Comparison of ENCODE assay signal across 37 cellular contexts in genomic region chr4:139547979-139548378, GRCh38.
"Had no signal": no experiment of that assay in that cellular context is flagged by ENCODE, and none has a peak within 500 bp of the region (broad histone marks: within the 10 kb centered on the region; RNA-seq: fewer than 3 reads in every experiment).

No MANE protein-coding gene starts in this region.

- H3K27ac Mint-ChIP-seq: activated CD4-positive, alpha-beta memory T cell treated with anti-CD3 and anti-CD28 coated beads, Interleukin-2, amount 10 ng/mL, durations not matched to agents 7 days and 5 days; activated CD4-positive, alpha-beta T cell treated with anti-CD3 and anti-CD28 coated beads for 36 hours; activated CD4-positive, alpha-beta T cell treated with anti-CD3 and anti-CD28 coated beads, Interleukin-2, amount 10 ng/mL, durations not matched to agents 7 days and 5 days; activated CD8-positive, alpha-beta memory T cell treated with anti-CD3 and anti-CD28 coated beads, Interleukin-2, amount 10 ng/mL, durations not matched to agents 7 days and 5 days; activated CD8-positive, alpha-beta T cell treated with anti-CD3 and anti-CD28 coated beads, Interleukin-2, amount 10 ng/mL, durations not matched to agents 7 days and 5 days; activated naive CD4-positive, alpha-beta T cell treated with anti-CD3 and anti-CD28 coated beads, Interleukin-2, amount 10 ng/mL, durations not matched to agents 7 days and 5 days; activated naive CD4-positive, alpha-beta T cell treated with anti-CD3 and anti-CD28 coated beads, Interleukin-2, amount 50 U/mL, for 24 hours; activated naive CD8-positive, alpha-beta T cell; activated naive CD8-positive, alpha-beta T cell treated with anti-CD3 and anti-CD28 coated beads, Interleukin-2, amount 10 ng/mL, durations not matched to agents 7 days and 5 days; activated naive CD8-positive, alpha-beta T cell treated with anti-CD3 and anti-CD28 coated beads, Interleukin-2, amount 50 U/mL, for 24 hours; activated T-cell treated with anti-CD3 and anti-CD28 coated beads, Interleukin-2, amount 50 U/mL, for 24 hours; activated T-helper 2 cell treated with anti-CD3 and anti-CD28 coated beads, Interferon-gamma antibody, Interleukin-2, Interleukin-4, amounts not matched to agents 10 μg/mL and 5 μg/mL and 100 μg/mL, durations not matched to agents 14 hours and 24 hours and 36 hours; brain; T-helper 1 cell treated with Interleukin-12 subunit alpha and Interleukin-12 subunit beta and Interleukin-4 antibody, amounts not matched to agents 30 μg/mL and 1 μg/mL, for 36 hours; T-helper 2 cell treated with Interferon-gamma antibody and Interleukin-4, amounts not matched to agents 5 μg/mL and 100 μg/mL, for 36 hours; WTC11 had no signal

- H3K27me3 ChIP-seq: ascending aorta, cardiac muscle cell had no signal

- H3K27me3 Mint-ChIP-seq: activated CD4-positive, alpha-beta memory T cell treated with anti-CD3 and anti-CD28 coated beads, Interleukin-2, amount 10 ng/mL, durations not matched to agents 7 days and 5 days; activated CD4-positive, alpha-beta T cell treated with anti-CD3 and anti-CD28 coated beads for 36 hours; activated CD4-positive, alpha-beta T cell treated with anti-CD3 and anti-CD28 coated beads, Interleukin-2, amount 10 ng/mL, durations not matched to agents 7 days and 5 days; activated CD8-positive, alpha-beta memory T cell treated with anti-CD3 and anti-CD28 coated beads, Interleukin-2, amount 10 ng/mL, durations not matched to agents 7 days and 5 days; activated naive CD4-positive, alpha-beta T cell treated with anti-CD3 and anti-CD28 coated beads, Interleukin-2, amount 50 U/mL, for 24 hours; activated naive CD8-positive, alpha-beta T cell treated with anti-CD3 and anti-CD28 coated beads, Interleukin-2, amount 10 ng/mL, durations not matched to agents 7 days and 5 days; activated naive CD8-positive, alpha-beta T cell treated with anti-CD3 and anti-CD28 coated beads, Interleukin-2, amount 50 U/mL, for 24 hours; activated T-cell treated with anti-CD3 and anti-CD28 coated beads, Interleukin-2, amount 50 U/mL, for 24 hours; central memory CD8-positive, alpha-beta T cell had no signal

- H3K36me3 ChIP-seq: cardiac muscle cell, WERI-Rb-1 had no signal

- H3K4me3 ChIP-seq: ascending aorta, cardiac muscle cell had no signal

- H3K9me3 Mint-ChIP-seq: activated CD4-positive, alpha-beta memory T cell treated with anti-CD3 and anti-CD28 coated beads, Interleukin-2, amount 10 ng/mL, durations not matched to agents 7 days and 5 days; activated CD4-positive, alpha-beta T cell treated with anti-CD3 and anti-CD28 coated beads, Interleukin-2, amount 10 ng/mL, durations not matched to agents 7 days and 5 days; activated naive CD4-positive, alpha-beta T cell treated with anti-CD3 and anti-CD28 coated beads, Interleukin-2, amount 10 ng/mL, durations not matched to agents 7 days and 5 days; activated naive CD4-positive, alpha-beta T cell treated with anti-CD3 and anti-CD28 coated beads, Interleukin-2, amount 50 U/mL, for 24 hours; activated naive CD8-positive, alpha-beta T cell treated with anti-CD3 and anti-CD28 coated beads, Interleukin-2, amount 10 ng/mL, durations not matched to agents 7 days and 5 days; activated naive CD8-positive, alpha-beta T cell treated with anti-CD3 and anti-CD28 coated beads, Interleukin-2, amount 50 U/mL, for 24 hours; activated T-cell treated with anti-CD3 and anti-CD28 coated beads, Interleukin-2, amount 50 U/mL, for 24 hours; activated T-helper 2 cell treated with anti-CD3 and anti-CD28 coated beads, Interferon-gamma antibody, Interleukin-2, Interleukin-4, amounts not matched to agents 10 μg/mL and 5 μg/mL and 100 μg/mL, durations not matched to agents 14 hours and 24 hours and 36 hours; central memory CD8-positive, alpha-beta T cell; T-helper 1 cell treated with Interleukin-12 subunit alpha and Interleukin-12 subunit beta and Interleukin-4 antibody, amounts not matched to agents 30 μg/mL and 1 μg/mL, for 36 hours; T-helper 2 cell treated with Interferon-gamma antibody and Interleukin-4, amounts not matched to agents 5 μg/mL and 100 μg/mL, for 36 hours; WTC11 had no signal

- H3K4me3 Mint-ChIP-seq: activated CD4-positive, alpha-beta memory T cell treated with anti-CD3 and anti-CD28 coated beads, Interleukin-2, amount 10 ng/mL, durations not matched to agents 7 days and 5 days; activated CD4-positive, alpha-beta T cell treated with anti-CD3 and anti-CD28 coated beads for 36 hours; activated CD4-positive, alpha-beta T cell treated with anti-CD3 and anti-CD28 coated beads, Interleukin-2, amount 10 ng/mL, durations not matched to agents 7 days and 5 days; activated CD8-positive, alpha-beta memory T cell treated with anti-CD3 and anti-CD28 coated beads, Interleukin-2, amount 10 ng/mL, durations not matched to agents 7 days and 5 days; activated CD8-positive, alpha-beta T cell treated with anti-CD3 and anti-CD28 coated beads, Interleukin-2, amount 10 ng/mL, durations not matched to agents 7 days and 5 days; activated naive CD4-positive, alpha-beta T cell treated with anti-CD3 and anti-CD28 coated beads, Interleukin-2, amount 10 ng/mL, durations not matched to agents 7 days and 5 days; activated naive CD4-positive, alpha-beta T cell treated with anti-CD3 and anti-CD28 coated beads, Interleukin-2, amount 50 U/mL, for 24 hours; activated naive CD8-positive, alpha-beta T cell; activated naive CD8-positive, alpha-beta T cell treated with anti-CD3 and anti-CD28 coated beads, Interleukin-2, amount 10 ng/mL, durations not matched to agents 7 days and 5 days; activated naive CD8-positive, alpha-beta T cell treated with anti-CD3 and anti-CD28 coated beads, Interleukin-2, amount 50 U/mL, for 24 hours; activated T-cell treated with anti-CD3 and anti-CD28 coated beads, Interleukin-2, amount 50 U/mL, for 24 hours; brain; central memory CD8-positive, alpha-beta T cell; T-helper 1 cell treated with Interleukin-12 subunit alpha and Interleukin-12 subunit beta and Interleukin-4 antibody, amounts not matched to agents 30 μg/mL and 1 μg/mL, for 36 hours; T-helper 2 cell treated with Interferon-gamma antibody and Interleukin-4, amounts not matched to agents 5 μg/mL and 100 μg/mL, for 36 hours; WTC11 had no signal

- H3K36me3 Mint-ChIP-seq: activated naive CD4-positive, alpha-beta T cell treated with anti-CD3 and anti-CD28 coated beads, Interleukin-2, amount 10 ng/mL, durations not matched to agents 7 days and 5 days; WTC11 had no signal

- DNase-seq: activated CD4-positive, alpha-beta memory T cell treated with anti-CD3 and anti-CD28 coated beads, Interleukin-2, amount 10 ng/mL, durations not matched to agents 7 days and 5 days; activated CD4-positive, alpha-beta T cell treated with anti-CD3 and anti-CD28 coated beads for 1 hour; activated CD4-positive, alpha-beta T cell treated with anti-CD3 and anti-CD28 coated beads for 36 hours; activated CD4-positive, alpha-beta T cell treated with anti-CD3 and anti-CD28 coated beads for 48 hours; activated CD4-positive, alpha-beta T cell treated with anti-CD3 and anti-CD28 coated beads, Interleukin-2, amount 10 ng/mL, durations not matched to agents 7 days and 5 days; activated CD4-positive, alpha-beta T cell treated with anti-CD3 and anti-CD28 coated beads, Interleukin-2, amount 50 U/mL, for 48 hours; activated CD4-positive, CD25-positive, alpha-beta regulatory T cell; activated CD8-positive, alpha-beta memory T cell treated with anti-CD3 and anti-CD28 coated beads for 24 hours; activated CD8-positive, alpha-beta memory T cell treated with anti-CD3 and anti-CD28 coated beads, Interleukin-2, amount 10 ng/mL, durations not matched to agents 7 days and 5 days; activated CD8-positive, alpha-beta memory T cell treated with anti-CD3 and anti-CD28 coated beads, Interleukin-2, amount 50 U/mL, for 48 hours; activated CD8-positive, alpha-beta T cell treated with anti-CD3 and anti-CD28 coated beads, Interleukin-2, amount 10 ng/mL, durations not matched to agents 7 days and 5 days; activated effector memory CD4-positive, alpha-beta T cell treated with Interleukin-2 at 50 U/mL for 16 hours; activated gamma-delta T cell; activated naive CD4-positive, alpha-beta T cell treated with anti-CD3 and anti-CD28 coated beads, Interleukin-2, amount 10 ng/mL, durations not matched to agents 7 days and 5 days; activated naive CD4-positive, alpha-beta T cell treated with Interleukin-2 at 50 U/mL for 16 hours; activated naive CD8-positive, alpha-beta T cell treated with anti-CD3 and anti-CD28 coated beads, Interleukin-2, amount 10 ng/mL, durations not matched to agents 7 days and 5 days; activated naive CD8-positive, alpha-beta T cell treated with anti-CD3 and anti-CD28 coated beads, Interleukin-2, amount 50 U/mL, for 24 hours; activated T-cell treated with anti-CD3 and anti-CD28 coated beads, Interleukin-2, amount 50 U/mL, for 24 hours; activated T-cell treated with anti-CD3 and anti-CD28 coated beads, Interleukin-2, amount 50 U/mL, for 48 hours; amygdala; anterior cingulate cortex; caudate nucleus; SW 1271; T-helper 1 cell; T-helper 2 cell; T-helper 9 cell; WERI-Rb-1 had no signal

- H3K27ac ChIP-seq: ascending aorta, cardiac muscle cell, WERI-Rb-1 had no signal

- H3K9me3 ChIP-seq: ascending aorta had no signal
